Comparison of ENCODE assay signal across 37 cellular contexts in genomic region chr12:63415357-63415756, GRCh38.
"Had no signal": no experiment of that assay in that cellular context is flagged by ENCODE, and none has a peak within 500 bp of the region (broad histone marks: within the 10 kb centered on the region; RNA-seq: fewer than 3 reads in every experiment).

No MANE protein-coding gene starts in this region.

- DNase-seq: activated effector memory CD4-positive, alpha-beta T cell treated with anti-CD3 and anti-CD28 coated beads, Interleukin-2, amount 50 U/mL, for 16 hours; activated effector memory CD4-positive, alpha-beta T cell treated with Interleukin-2 at 50 U/mL for 16 hours; activated gamma-delta T cell; activated gamma-delta T cell treated with Interleukin-2 at 50 U/mL for 16 hours; activated naive CD4-positive, alpha-beta T cell; activated naive CD4-positive, alpha-beta T cell treated with anti-CD3 and anti-CD28 coated beads for 36 hours; activated naive CD4-positive, alpha-beta T cell treated with anti-CD3 and anti-CD28 coated beads, Interleukin-2, amount 10 ng/mL, durations not matched to agents 7 days and 5 days; activated naive CD4-positive, alpha-beta T cell treated with anti-CD3 and anti-CD28 coated beads, Interleukin-2, amount 50 U/mL, for 16 hours; activated naive CD4-positive, alpha-beta T cell treated with Interleukin-2 at 50 U/mL for 16 hours; activated naive CD8-positive, alpha-beta T cell treated with anti-CD3 and anti-CD28 coated beads for 36 hours; activated naive CD8-positive, alpha-beta T cell treated with anti-CD3 and anti-CD28 coated beads, Interleukin-2, amount 10 ng/mL, durations not matched to agents 7 days and 5 days; activated naive CD8-positive, alpha-beta T cell treated with anti-CD3 and anti-CD28 coated beads, Interleukin-2, amount 50 U/mL, for 24 hours; activated T-cell treated with anti-CD3 and anti-CD28 coated beads, Interleukin-2, amount 50 U/mL, for 1 hour; activated T-cell treated with anti-CD3 and anti-CD28 coated beads, Interleukin-2, amount 50 U/mL, for 24 hours; activated T-cell treated with anti-CD3 and anti-CD28 coated beads, Interleukin-2, amount 50 U/mL, for 4 hours; activated T-cell treated with anti-CD3 and anti-CD28 coated beads, Interleukin-2, amount 50 U/mL, for 48 hours; activated T-cell treated with anti-CD3 and anti-CD28 coated beads, Interleukin-2, amount 50 U/mL, for 72 hours; adrenal gland; amniotic stem cell; amygdala; aorta; body of pancreas; brain microvascular endothelial cell; caudate nucleus; central memory CD4-positive, alpha-beta T cell; cerebellar nuclear complex had no signal

- H3K4me3 Mint-ChIP-seq: activated naive CD4-positive, alpha-beta T cell treated with anti-CD3 and anti-CD28 coated beads for 36 hours; activated naive CD4-positive, alpha-beta T cell treated with anti-CD3 and anti-CD28 coated beads, Interleukin-2, amount 10 ng/mL, durations not matched to agents 7 days and 5 days; activated naive CD4-positive, alpha-beta T cell treated with anti-CD3 and anti-CD28 coated beads, Interleukin-2, amount 50 U/mL, for 24 hours; activated naive CD8-positive, alpha-beta T cell; activated naive CD8-positive, alpha-beta T cell treated with anti-CD3 and anti-CD28 coated beads for 36 hours; activated naive CD8-positive, alpha-beta T cell treated with anti-CD3 and anti-CD28 coated beads, Interleukin-2, amount 10 ng/mL, durations not matched to agents 7 days and 5 days; activated naive CD8-positive, alpha-beta T cell treated with anti-CD3 and anti-CD28 coated beads, Interleukin-2, amount 50 U/mL, for 24 hours; activated T-cell treated with anti-CD3 and anti-CD28 coated beads, Interleukin-2, amount 50 U/mL, for 24 hours; activated T-cell treated with anti-CD3 and anti-CD28 coated beads, Interleukin-2, amount 50 U/mL, for 4 hours; activated T-cell treated with anti-CD3 and anti-CD28 coated beads, Interleukin-2, amount 50 U/mL, for 72 hours; activated T-helper 1 cell treated with anti-CD3 and anti-CD28 coated beads, Interleukin-12 subunit alpha, Interleukin-12 subunit beta, Interleukin-2, Interleukin-4 antibody, amounts not matched to agents 30 ng/mL and 10 ng/mL and 1 ng/mL, durations not matched to agents 14 hours and 24 hours and 36 hours; activated T-helper 17 cell treated with anti-CD3 and anti-CD28 coated beads, Interleukin-2, amount 50 U/mL, for 72 hours; brain; central memory CD8-positive, alpha-beta T cell had no signal

- H3K27ac ChIP-seq: adrenal gland, ascending aorta, body of pancreas, brain microvascular endothelial cell, breast epithelium, cardiac muscle cell had no signal

- H3K27me3 ChIP-seq: adrenal gland, ascending aorta, body of pancreas, brain microvascular endothelial cell, breast epithelium, cardiac muscle cell had no signal

- H3K9me3 Mint-ChIP-seq: activated naive CD4-positive, alpha-beta T cell treated with anti-CD3 and anti-CD28 coated beads for 36 hours; activated naive CD4-positive, alpha-beta T cell treated with anti-CD3 and anti-CD28 coated beads, Interleukin-2, amount 10 ng/mL, durations not matched to agents 7 days and 5 days; activated naive CD4-positive, alpha-beta T cell treated with anti-CD3 and anti-CD28 coated beads, Interleukin-2, amount 50 U/mL, for 24 hours; activated naive CD8-positive, alpha-beta T cell treated with anti-CD3 and anti-CD28 coated beads, Interleukin-2, amount 10 ng/mL, durations not matched to agents 7 days and 5 days had no signal

- H3K4me1 ChIP-seq: adrenal gland, ascending aorta, body of pancreas, breast epithelium had no signal

- H3K27ac Mint-ChIP-seq: activated naive CD4-positive, alpha-beta T cell treated with anti-CD3 and anti-CD28 coated beads for 36 hours; activated naive CD4-positive, alpha-beta T cell treated with anti-CD3 and anti-CD28 coated beads, Interleukin-2, amount 10 ng/mL, durations not matched to agents 7 days and 5 days; activated naive CD4-positive, alpha-beta T cell treated with anti-CD3 and anti-CD28 coated beads, Interleukin-2, amount 50 U/mL, for 24 hours; activated naive CD4-positive, alpha-beta T cell treated with anti-CD3 and anti-CD28 coated beads, Interleukin-2, amount 50 U/mL, for 72 hours; activated naive CD8-positive, alpha-beta T cell; activated naive CD8-positive, alpha-beta T cell treated with anti-CD3 and anti-CD28 coated beads for 36 hours; activated naive CD8-positive, alpha-beta T cell treated with anti-CD3 and anti-CD28 coated beads, Interleukin-2, amount 10 ng/mL, durations not matched to agents 7 days and 5 days; activated naive CD8-positive, alpha-beta T cell treated with anti-CD3 and anti-CD28 coated beads, Interleukin-2, amount 50 U/mL, for 24 hours; activated T-cell treated with anti-CD3 and anti-CD28 coated beads, Interleukin-2, amount 50 U/mL, for 24 hours; activated T-helper 1 cell treated with anti-CD3 and anti-CD28 coated beads, Interleukin-12 subunit alpha, Interleukin-12 subunit beta, Interleukin-2, Interleukin-4 antibody, amounts not matched to agents 30 ng/mL and 10 ng/mL and 1 ng/mL, durations not matched to agents 14 hours and 24 hours and 36 hours; activated T-helper 17 cell treated with anti-CD3 and anti-CD28 coated beads, Interleukin-2, amount 50 U/mL, for 72 hours; activated T-helper 2 cell treated with anti-CD3 and anti-CD28 coated beads, Interferon-gamma antibody, Interleukin-2, Interleukin-4, amounts not matched to agents 10 μg/mL and 5 μg/mL and 100 μg/mL, durations not matched to agents 14 hours and 24 hours and 36 hours; brain had no signal

- H3K4me3 ChIP-seq: adrenal gland, ascending aorta, body of pancreas, breast epithelium, cardiac muscle cell had no signal

- H3K36me3 Mint-ChIP-seq: activated naive CD4-positive, alpha-beta T cell treated with anti-CD3 and anti-CD28 coated beads, Interleukin-2, amount 10 ng/mL, durations not matched to agents 7 days and 5 days; activated naive CD4-positive, alpha-beta T cell treated with anti-CD3 and anti-CD28 coated beads, Interleukin-2, amount 50 U/mL, for 24 hours; activated naive CD8-positive, alpha-beta T cell; activated naive CD8-positive, alpha-beta T cell treated with anti-CD3 and anti-CD28 coated beads for 36 hours; activated naive CD8-positive, alpha-beta T cell treated with anti-CD3 and anti-CD28 coated beads, Interleukin-2, amount 10 ng/mL, durations not matched to agents 7 days and 5 days; brain had no signal

- H3K9me3 ChIP-seq: adrenal gland, body of pancreas had no signal

- ATAC-seq: activated naive CD4-positive, alpha-beta T cell treated with anti-CD3 and anti-CD28 coated beads, Interleukin-2, amount 50 U/mL, for 72 hours; activated naive CD8-positive, alpha-beta T cell treated with anti-CD3 and anti-CD28 coated beads, Interleukin-2, amount 50 U/mL, for 24 hours; activated T-cell treated with anti-CD3 and anti-CD28 coated beads, Interleukin-2, amount 50 U/mL, for 4 hours; activated T-cell treated with anti-CD3 and anti-CD28 coated beads, Interleukin-2, amount 50 U/mL, for 72 hours; activated T-helper 17 cell treated with anti-CD3 and anti-CD28 coated beads, Interleukin-2, amount 50 U/mL, for 72 hours; body of pancreas had no signal

- H3K27me3 Mint-ChIP-seq: activated naive CD4-positive, alpha-beta T cell treated with anti-CD3 and anti-CD28 coated beads, Interleukin-2, amount 10 ng/mL, durations not matched to agents 7 days and 5 days; activated naive CD8-positive, alpha-beta T cell; activated naive CD8-positive, alpha-beta T cell treated with anti-CD3 and anti-CD28 coated beads for 36 hours; brain had no signal

- H3K4me1 Mint-ChIP-seq: activated naive CD4-positive, alpha-beta T cell treated with anti-CD3 and anti-CD28 coated beads, Interleukin-2, amount 10 ng/mL, durations not matched to agents 7 days and 5 days; activated naive CD4-positive, alpha-beta T cell treated with anti-CD3 and anti-CD28 coated beads, Interleukin-2, amount 50 U/mL, for 24 hours; activated naive CD8-positive, alpha-beta T cell treated with anti-CD3 and anti-CD28 coated beads, Interleukin-2, amount 50 U/mL, for 24 hours; activated T-helper 17 cell treated with anti-CD3 and anti-CD28 coated beads, Interleukin-2, amount 50 U/mL, for 72 hours; brain; central memory CD8-positive, alpha-beta T cell had no signal

- H3K36me3 ChIP-seq: adrenal gland, ascending aorta, brain microvascular endothelial cell, breast epithelium, cardiac muscle cell had no signal
